Comparison of ENCODE assay signal across 17 cellular contexts in genomic region chr9:88757406-88758010, GRCh38.
"Had no signal": no experiment of that assay in that cellular context is flagged by ENCODE, and none has a peak within 500 bp of the region (broad histone marks: within the 10 kb centered on the region; RNA-seq: fewer than 3 reads in every experiment).

No MANE protein-coding gene starts in this region.

- H3K9me3 Mint-ChIP-seq: activated T-cell treated with anti-CD3 and anti-CD28 coated beads, Interleukin-2, amount 50 U/mL, for 72 hours; stimulated activated memory B cell treated with anti-CD40 and anti-IgM and Interleukin-4, amounts not matched to agents 10 μg/mL and 1 μg/mL and 100 μg/mL, for 72 hours had no signal

- H3K9me3 ChIP-seq: neutrophil, tibial nerve had no signal

- H3K27ac Mint-ChIP-seq: activated CD8-positive, alpha-beta T cell treated with anti-CD3 and anti-CD28 coated beads, Interleukin-2, amount 10 ng/mL, durations not matched to agents 7 days and 5 days; activated naive CD8-positive, alpha-beta T cell; activated T-cell treated with anti-CD3 and anti-CD28 coated beads, Interleukin-2, amount 50 U/mL, for 72 hours; memory B cell; stimulated activated memory B cell treated with anti-CD40 and anti-IgM and Interleukin-4, amounts not matched to agents 10 μg/mL and 1 μg/mL and 100 μg/mL, for 72 hours had no signal

- H3K4me1 ChIP-seq: tibial nerve had no signal

- H3K27me3 ChIP-seq: tibial nerve had no signal

- H3K36me3 ChIP-seq: neutrophil, tibial nerve had no signal

- ATAC-seq: activated CD8-positive, alpha-beta T cell treated with anti-CD3 and anti-CD28 coated beads, Interleukin-2, amount 10 ng/mL, durations not matched to agents 7 days and 5 days; activated T-cell treated with anti-CD3 and anti-CD28 coated beads, Interleukin-2, amount 50 U/mL, for 72 hours; left ventricle myocardium superior; naive thymus-derived CD8-positive, alpha-beta T cell; stimulated activated memory B cell treated with anti-CD40 and anti-IgM and Interleukin-4, amounts not matched to agents 10 μg/mL and 1 μg/mL and 100 μg/mL, for 72 hours had no signal

- H3K4me3 ChIP-seq: tibial nerve had no signal

- H3K4me3 Mint-ChIP-seq: activated CD8-positive, alpha-beta T cell treated with anti-CD3 and anti-CD28 coated beads, Interleukin-2, amount 10 ng/mL, durations not matched to agents 7 days and 5 days; activated naive CD8-positive, alpha-beta T cell; activated T-cell treated with anti-CD3 and anti-CD28 coated beads, Interleukin-2, amount 50 U/mL, for 72 hours; memory B cell; naive thymus-derived CD8-positive, alpha-beta T cell; stimulated activated memory B cell treated with anti-CD40 and anti-IgM and Interleukin-4, amounts not matched to agents 10 μg/mL and 1 μg/mL and 100 μg/mL, for 72 hours had no signal

- H3K36me3 Mint-ChIP-seq: activated naive CD8-positive, alpha-beta T cell; stimulated activated memory B cell treated with anti-CD40 and anti-IgM and Interleukin-4, amounts not matched to agents 10 μg/mL and 1 μg/mL and 100 μg/mL, for 72 hours had no signal

- DNase-seq: activated CD4-positive, alpha-beta T cell treated with anti-CD3 and anti-CD28 coated beads for 4 hours; activated CD8-positive, alpha-beta memory T cell treated with anti-CD3 and anti-CD28 coated beads, Interleukin-2, amount 50 U/mL, for 4 hours; activated CD8-positive, alpha-beta T cell treated with anti-CD3 and anti-CD28 coated beads, Interleukin-2, amount 10 ng/mL, durations not matched to agents 7 days and 5 days; activated gamma-delta T cell treated with Interleukin-2 at 50 U/mL for 16 hours; activated T-cell treated with anti-CD3 and anti-CD28 coated beads, Interleukin-2, amount 50 U/mL, for 72 hours; amniotic stem cell; caudate nucleus; kidney glomerular epithelial cell; left ventricle myocardium superior; naive thymus-derived CD8-positive, alpha-beta T cell; stimulated activated CD4-positive, alpha-beta T cell treated with anti-CD3 and anti-CD28 coated beads, Interleukin-2, amount 100 ng/mL, for 48 hours; T-helper 2 cell had no signal

- H3K27ac ChIP-seq: neutrophil, tibial nerve had no signal

- H3K4me1 Mint-ChIP-seq: memory B cell; naive thymus-derived CD8-positive, alpha-beta T cell; stimulated activated memory B cell treated with anti-CD40 and anti-IgM and Interleukin-4, amounts not matched to agents 10 μg/mL and 1 μg/mL and 100 μg/mL, for 72 hours had no signal
